In the genomic region with DNA sequence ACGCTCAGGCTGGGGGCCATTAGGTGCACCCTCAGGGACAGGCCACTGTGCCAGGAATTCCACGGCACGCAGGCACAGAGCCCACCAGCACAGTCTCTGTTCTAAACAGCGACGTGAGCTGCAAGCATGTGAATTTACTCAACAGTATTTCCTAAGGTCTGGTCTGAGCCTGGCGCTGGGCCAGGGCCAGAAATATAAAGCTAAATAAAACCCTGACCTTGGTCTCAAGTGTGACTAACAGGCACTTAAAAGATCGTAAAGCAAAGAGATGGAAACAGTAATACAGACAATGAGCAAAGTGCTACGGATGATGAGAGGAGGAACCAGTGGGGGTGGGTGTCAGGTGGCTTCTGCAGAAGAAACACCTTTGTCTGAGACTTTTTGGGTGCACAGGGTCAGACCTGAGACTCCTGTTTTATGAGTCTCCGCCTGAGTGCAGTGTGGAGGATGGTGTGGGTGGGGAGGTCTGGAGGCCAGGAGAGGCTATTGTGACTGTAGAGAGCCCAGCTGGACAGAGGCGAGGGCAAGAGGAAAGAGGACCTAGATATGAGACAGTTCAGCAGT, we compare ENCODE assay signal across 10 cellular contexts. TPM values are rescaled to one million over a fixed set of nuclear protein-coding genes. Genes with fewer than 3 reads are reported as not detected.
A peak's percentile ranks its signal among the peaks of the same experiment; 100 is the strongest.
DNase-seq lines count a peak whose midpoint lies in the region; ATAC-seq and TF ChIP-seq lines count a peak whose summit lies in the region.
"Had no signal": no experiment of that assay in that cellular context is flagged by ENCODE, and none has a peak within 500 bp of the region (broad histone marks: within the 10 kb centered on the region; RNA-seq: fewer than 3 reads in every experiment).

No MANE protein-coding gene starts in this region.

- ATAC-seq in heart right ventricle = peak; percentile 61 to 87 (median 77)
- ATAC-seq: A549 had no signal

- H3K9me3 ChIP-seq in heart right ventricle = no peaks in the 10 kb centered on the region
- no peaks in the 10 kb centered on the region for H3K9me3 ChIP-seq in vagina
- H3K9me3 ChIP-seq: A549 had no signal

- H3K27me3 ChIP-seq in heart right ventricle (no peaks in the 10 kb centered on the region), vagina (no peaks in the 10 kb centered on the region)

- H3K4me3 ChIP-seq in heart right ventricle (no peak overlapping the region), vagina (no peak overlapping the region)
- H3K4me3 ChIP-seq: A549, skin epidermis had no signal

- 23 to 36% methylated on average over 10 of the region's 10 CpGs for WGBS in heart right ventricle, 2 donors

- peaks cover 0 to 4% (median 0%) of the 10 kb centered on the region in 9 donors for H3K36me3 ChIP-seq in heart right ventricle
- H3K36me3 ChIP-seq in vagina = no peaks in the 10 kb centered on the region

- DNase-seq in SIG-M5 treated with dmso at 0.1 percent for 504 hours (lab: John Stamatoyannopoulos, UW; ENCODE audit: unreplicated experiment) (peak; percentile 11), SIG-M5 (lab: John Stamatoyannopoulos, UW) (no peak), RPMI7951 (ENCODE audit: low read depth) (peak; percentile 35), heart right ventricle (peak; percentile 68 to 73), superior temporal gyrus (ENCODE audit: extremely low spot score) (peak; percentile 6), retina (no peak), vagina (ENCODE audit: extremely low spot score in 2 of 2) (no peak)
- DNase-seq in effector CD8-positive, alpha-beta T cell (lab: John Stamatoyannopoulos, UW) = no peak

- H3K27ac ChIP-seq in heart right ventricle (peak overlapping the region in 9 of 10 donors; percentile 20 to 78 (median 61)), vagina (no peak overlapping the region)
- H3K27ac ChIP-seq: A549, skin epidermis had no signal

- TF ChIP-seq POLR2A in vagina (IDR thresholded peaks at IDR 0.05) = no peak

- intact Hi-C loops in heart right ventricle (cut with DNase I) = no loop called here
- intact Hi-C loops in vagina (cut with DNase I) = no loop called here

- no peak for TF ChIP-seq CTCF in heart right ventricle (IDR thresholded peaks at IDR 0.05)
- TF ChIP-seq CTCF in vagina (IDR thresholded peaks at IDR 0.05) = no peak

- H3K4me1 ChIP-seq in heart right ventricle (peaks cover 4 to 46% (median 36%) of the 10 kb centered on the region in 9 donors), vagina (peaks cover 12% of the 10 kb centered on the region)
- H3K4me1 ChIP-seq: A549 had no signal

RNA-seq across cellular contexts. Expression of gene EDN2, which starts 53.4 kb away (rescaled TPM):
- not detected in 2 replicates for total RNA-seq in RPMI7951 (2014; rRNA removed; shearing (Covaris generic))
- total RNA-seq in heart right ventricle (1 to 10 TPM in 3 of 10 donors, under 1 TPM in 3, not detected in 4; 0.30 to 8.5 (median 0.96) TPM), vagina (9.3 TPM)
- 1 to 10 TPM in 1 of 2 donors, not detected in 1; 2.0 TPM for polyA plus RNA-seq in heart right ventricle

Comparison
In these comparisons a context has a peak if more than half of its experiments do, and no peak if none do; other contexts are left out.
1. DNase-seq: peak in SIG-M5 treated with dmso at 0.1 percent for 504 hours (single experiment), RPMI7951 (single experiment), heart right ventricle (2 of 2) and superior temporal gyrus (single experiment); none in SIG-M5 (single experiment), retina (single experiment), vagina (0 of 2) and effector CD8-positive, alpha-beta T cell (single experiment).